ENCODE assay signal across 15 cellular contexts in the genomic region with DNA sequence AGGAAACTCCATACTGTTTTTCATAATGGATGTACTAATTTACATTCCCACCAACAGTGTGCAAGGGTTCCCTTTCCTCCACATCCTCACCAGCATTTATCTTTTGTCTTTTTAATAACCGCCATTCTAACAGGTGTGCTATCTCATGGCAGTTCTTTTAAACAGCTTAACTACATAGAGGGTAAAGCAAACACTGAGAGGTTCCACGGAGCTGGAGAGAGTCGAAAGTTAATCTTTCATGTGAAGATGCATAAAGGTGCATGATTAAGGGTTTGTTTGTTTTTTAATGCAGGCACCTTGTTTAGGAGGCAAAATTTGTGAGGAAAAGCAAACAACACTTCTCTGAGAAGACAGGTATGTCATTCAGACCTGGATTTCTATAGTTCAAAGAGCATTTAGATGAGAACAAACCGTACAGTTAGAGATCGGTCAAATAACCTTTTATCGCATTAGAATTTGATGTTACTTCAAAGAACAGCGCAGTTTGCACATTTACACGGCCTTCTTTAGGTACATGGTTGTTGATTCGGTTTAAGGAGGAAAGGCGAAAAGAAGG.
DNase-seq lines count a peak whose midpoint lies in the region; TF ChIP-seq lines count a peak whose summit lies in the region.
"Had no signal": no experiment of that assay in that cellular context is flagged by ENCODE, and none has a peak within 500 bp of the region (broad histone marks: within the 10 kb centered on the region; RNA-seq: fewer than 3 reads in every experiment).

No MANE protein-coding gene starts in this region.

- H3K27ac ChIP-seq in H9 (ENCODE audit: insufficient read length, low read depth, low read length): no peak overlapping the region
- H3K27ac ChIP-seq in adrenal gland: no peak overlapping the region

- H3K56ac ChIP-seq in H9 (ENCODE audit: insufficient read length, low read depth, low read length): no peak overlapping the region

- H3K14ac ChIP-seq in H9 (ENCODE audit: insufficient read depth, low read length): no peak overlapping the region

- H3K27me3 Mint-ChIP-seq in Caco-2 (ENCODE audit: insufficient read depth, unreplicated experiment) (peaks cover 18% of the 10 kb centered on the region), H9 (ENCODE audit: low read depth) (no peaks in the 10 kb centered on the region)
- H3K27me3 Mint-ChIP-seq: IgD-negative memory B cell had no signal

- no peaks in the 10 kb centered on the region for H3K36me3 Mint-ChIP-seq in Caco-2 (ENCODE audit: insufficient read depth, unreplicated experiment)
- H3K36me3 Mint-ChIP-seq in H9 (ENCODE audit: insufficient read depth in 1 of 3, low read depth in 3 of 3): no peaks in the 10 kb centered on the region; a peak in 1 of 7 replicates
- H3K36me3 Mint-ChIP-seq: CD4-positive, alpha-beta memory T cell had no signal

- H2BK5ac ChIP-seq in H9 (ENCODE audit: insufficient read length, low read length): no peak overlapping the region

- no peak overlapping the region for H2AK5ac ChIP-seq in H9 (ENCODE audit: insufficient read length, low read length)

- H3K36me3 ChIP-seq in Caco-2 (ENCODE audit: control insufficient read depth, insufficient read depth, low read length) (no peaks in the 10 kb centered on the region), adrenal gland (replicated peaks in 1 of 2) (no peaks in the 10 kb centered on the region)

- no peak overlapping the region for H2BK15ac ChIP-seq in H9 (ENCODE audit: low read depth, low read length)

- H2BK120ac ChIP-seq in H9 (ENCODE audit: low read depth, low read length, poor library complexity, severe bottlenecking): no peak overlapping the region

- H4K20me1 ChIP-seq in H9 (ENCODE audit: control insufficient read depth, insufficient read depth, insufficient read length): no peaks in the 10 kb centered on the region

- no peaks in the 10 kb centered on the region for H3K79me2 ChIP-seq in H9 (ENCODE audit: insufficient read depth, low read length)

- no peaks in the 10 kb centered on the region; the same call in 1 of the 2 replicates for H3K27me3 ChIP-seq in Caco-2 (replicated peaks; ENCODE audit: control insufficient read depth, insufficient read depth, low read length)
- no peaks in the 10 kb centered on the region for H3K27me3 ChIP-seq in H9 (ENCODE audit: insufficient read depth, low read length)
- H3K27me3 ChIP-seq in adrenal gland: no peaks in the 10 kb centered on the region

- no peak overlapping the region for H2BK20ac ChIP-seq in H9 (ENCODE audit: low read depth, low read length, poor library complexity, severe bottlenecking)

- WGBS in H9 (ENCODE audit: extremely low coverage, insufficient read length, low lambda C conversion rate): no CpG with 5 or more reads among the region's 10 CpGs
- 76 to 80% (median 79%) methylated on average over 10 of the region's 10 CpGs for WGBS in adrenal gland, 4 donors

- H3K9me3 ChIP-seq in Caco-2 (no peaks in the 10 kb centered on the region), H9 (ENCODE audit: control insufficient read depth, low read depth, low read length) (no peaks in the 10 kb centered on the region), adrenal gland (replicated peaks in 1 of 3) (no peaks in the 10 kb centered on the region)

- H3K4me1 ChIP-seq in Caco-2 (no peaks in the 10 kb centered on the region), H9 (ENCODE audit: insufficient read depth, low read length) (peaks cover 6% of the 10 kb centered on the region; the same call in 1 of the 2 replicates), adrenal gland (replicated peaks in 1 of 2) (no peaks in the 10 kb centered on the region)

- no peaks in the 10 kb centered on the region for H3K79me1 ChIP-seq in H9 (ENCODE audit: insufficient read depth, low read depth, low read length, poor library complexity, severe bottlenecking)

- BruUV-seq in Caco-2 (replicated peaks; lab: Mats Ljungman, UMichigan): no TSS peak

- no peak for DNase-seq in Caco-2
- DNase-seq in H9: no peak
- DNase-seq in NCI-H2081 (lab: John Stamatoyannopoulos, UW): peak; percentile 56 to 91
- DNase-seq in NCI-H748 (lab: John Stamatoyannopoulos, UW; ENCODE audit: unreplicated experiment): peak; percentile 98
- DNase-seq in NCI-H82 treated with DMSO at 0.1 percent for 48 hours (lab: John Stamatoyannopoulos, UW; ENCODE audit: unreplicated experiment): no peak
- DNase-seq in adrenal gland: no peak
- DNase-seq in anterior cingulate cortex (lab: John Stamatoyannopoulos, UW): no peak
- DNase-seq: CD4-positive, alpha-beta memory T cell; DMS 273 treated with DMSO at 0.1 percent for 48 hours; NCI-H2171; NCI-H524 treated with DMSO at 0.1 percent for 48 hours; SHP77 treated with DMSO at 0.1 percent for 48 hours had no signal

- H3K27ac Mint-ChIP-seq in Caco-2 (ENCODE audit: unreplicated experiment) (no peak overlapping the region), H9 (peak overlapping the region in 2 of 3 experiments; percentile 3 to 8; a peak in 2 of 7 replicates)
- H3K27ac Mint-ChIP-seq: B cell; CD4-positive, alpha-beta memory T cell; IgD-negative memory B cell; T-helper 1 cell treated with Interleukin-12 subunit alpha and Interleukin-12 subunit beta and Interleukin-4 antibody, amounts not matched to agents 30 μg/mL and 1 μg/mL, for 36 hours had no signal

- H4K5ac ChIP-seq in H9 (ENCODE audit: insufficient read length, low read depth, low read length): no peak overlapping the region

- H3K18ac ChIP-seq in H9 (ENCODE audit: insufficient read length, low read depth, low read length): no peak overlapping the region

- intact Hi-C loops in Caco-2 (cut with micrococcal nuclease; ENCODE audit: unreplicated experiment): no loop called here
- intact Hi-C loops in adrenal gland (cut with DNase I): no loop called here

- no peak overlapping the region for H3K23ac ChIP-seq in H9 (ENCODE audit: insufficient read length, low read depth, low read length)

- H3K4me1 Mint-ChIP-seq in Caco-2 (ENCODE audit: low read depth, unreplicated experiment) (peaks cover 12% of the 10 kb centered on the region), H9 (peaks cover 10% of the 10 kb centered on the region in 2 experiments)
- H3K4me1 Mint-ChIP-seq: B cell; CD4-positive, alpha-beta memory T cell; IgD-negative memory B cell had no signal

- TF ChIP-seq POLR2A in adrenal gland (IDR thresholded peaks at IDR 0.05): no peak

- H3K4me3 Mint-ChIP-seq in Caco-2 (ENCODE audit: unreplicated experiment) (peak overlapping the region; percentile 30), H9 (no peak overlapping the region)
- H3K4me3 Mint-ChIP-seq: B cell; CD4-positive, alpha-beta memory T cell; IgD-negative memory B cell; T-helper 1 cell treated with Interleukin-12 subunit alpha and Interleukin-12 subunit beta and Interleukin-4 antibody, amounts not matched to agents 30 μg/mL and 1 μg/mL, for 36 hours had no signal

- CTCF ChIA-PET in Caco-2 (lab: Charles Lee): no interaction called here

- H4K8ac ChIP-seq in H9 (replicated peaks; ENCODE audit: insufficient read length, low read depth, low read length): no peak overlapping the region

- H3K9me3 Mint-ChIP-seq in Caco-2 (ENCODE audit: unreplicated experiment) (no peaks in the 10 kb centered on the region), H9 (0 out of 5 replicates have a peak, but pooled peaks cover 0 to 2% of the 10 kb centered on the region in 2 experiments)
- H3K9me3 Mint-ChIP-seq: CD4-positive, alpha-beta memory T cell; T-helper 1 cell treated with Interleukin-12 subunit alpha and Interleukin-12 subunit beta and Interleukin-4 antibody, amounts not matched to agents 30 μg/mL and 1 μg/mL, for 36 hours had no signal

- POLR2A ChIA-PET in Caco-2 (lab: Charles Lee): no interaction called here

- TF ChIP-seq CTCF in Caco-2 (IDR thresholded peaks at IDR 0.05; ENCODE audit: insufficient read depth in 1 of 2, low read depth in 1 of 2, low read length in 1 of 2, severe bottlenecking in 1 of 2, unreplicated experiment in 1 of 2) (no peak), H9 (conservative IDR thresholded peaks at IDR 0.05) (no peak), adrenal gland (IDR thresholded peaks at IDR 0.05) (no peak)

- H2AFZ ChIP-seq in H9 (ENCODE audit: low read length): no peak overlapping the region

- no peak overlapping the region for H3K4me2 ChIP-seq in H9 (ENCODE audit: insufficient read depth, insufficient read length, low read length)

- H3K4ac ChIP-seq in H9 (ENCODE audit: low read depth, low read length): no peak overlapping the region

- no peak overlapping the region for H3T11ph ChIP-seq in H9 (ENCODE audit: low read length)

- no peak overlapping the region for H2BK12ac ChIP-seq in H9 (ENCODE audit: insufficient read length, low read depth, low read length)

- H3K4me3 ChIP-seq in Caco-2 (ENCODE audit: low read depth, low read length): no peak overlapping the region
- no peak overlapping the region for H3K4me3 ChIP-seq in adrenal gland

- H3K23me2 ChIP-seq in H9 (ENCODE audit: insufficient read length, low read depth, low read length, poor library complexity, severe bottlenecking): no peaks in the 10 kb centered on the region

- no peak overlapping the region for H3K9ac ChIP-seq in H9 (ENCODE audit: extremely low read depth, insufficient read length, low read length)

- no peak overlapping the region for H4K91ac ChIP-seq in H9 (ENCODE audit: insufficient read length, low read depth, low read length)

Comparison
In these comparisons a context has a peak if more than half of its experiments do, and no peak if none do; other contexts are left out.
1. DNase-seq: peak in NCI-H2081 (2 of 2) and NCI-H748 (single experiment); none in Caco-2 (0 of 2), H9 (single experiment), NCI-H82 treated with DMSO at 0.1 percent for 48 hours (single experiment), adrenal gland (0 of 7) and anterior cingulate cortex (0 of 58).